32 cellular contexts compared by ENCODE assay signal in the genomic region with DNA sequence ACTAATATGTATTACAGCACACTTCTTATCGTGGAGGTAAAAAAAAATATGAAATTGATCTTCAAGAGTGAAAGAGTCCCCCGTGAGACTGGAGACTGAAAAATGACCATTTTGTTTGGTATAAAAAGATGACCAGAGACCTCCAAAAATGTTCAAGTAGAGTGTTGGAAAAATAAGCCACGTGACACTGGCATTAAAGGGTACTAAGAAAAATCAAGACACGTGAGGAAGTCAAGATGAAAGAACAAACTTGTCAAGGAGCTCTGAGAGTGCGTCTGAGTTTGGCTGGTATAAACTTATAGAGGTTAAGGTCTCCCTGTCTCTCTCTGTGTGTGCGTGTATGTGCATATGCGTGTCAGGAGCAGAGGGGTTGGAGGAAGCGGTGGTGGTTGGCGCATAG.
"Had no signal": no experiment of that assay in that cellular context is flagged by ENCODE, and none has a peak within 500 bp of the region (broad histone marks: within the 10 kb centered on the region; RNA-seq: fewer than 3 reads in every experiment).

No MANE protein-coding gene starts in this region.

- H3K27ac Mint-ChIP-seq: naive thymus-derived CD8-positive, alpha-beta T cell; natural killer cell treated with Interleukin-12 subunit alpha and Interleukin-12 subunit beta and Interleukin-15 and Interleukin-18, amount 100 ng/mL, for 72 hours; nephron progenitor cell; neural progenitor cell; progenitor cell of endocrine pancreas; stimulated activated memory B cell treated with anti-CD40 and anti-IgM and Interleukin-4, amounts not matched to agents 10 μg/mL and 1 μg/mL and 100 μg/mL, for 72 hours; stimulated activated naive CD8-positive, alpha-beta T cell treated with anti-CD3 and anti-CD28 coated beads, Interleukin-15, amount 100 ng/mL, for 72 hours; type B pancreatic cell had no signal

- H3K9me3 Mint-ChIP-seq: type B pancreatic cell had no signal

- H3K4me1 ChIP-seq: neural progenitor cell, parathyroid adenoma, psoas muscle, spleen, suprapubic skin, testis, tibial artery, upper lobe of right lung, uterus had no signal

- H3K27ac ChIP-seq: neural progenitor cell, ovary, parathyroid adenoma, psoas muscle, skin epidermis, spleen, suprapubic skin, testis, tibial artery, transverse colon, upper lobe of right lung, uterus had no signal

- H3K4me2 ChIP-seq: neural progenitor cell, smooth muscle cell had no signal

- H3K4me3 ChIP-seq: neural progenitor cell, ovary, psoas muscle, skin epidermis, smooth muscle cell, spleen, suprapubic skin, testis, tibial artery, transverse colon, upper lobe of right lung, uterus had no signal

- H3K79me2 ChIP-seq: parathyroid adenoma had no signal

- H3K4me1 Mint-ChIP-seq: naive thymus-derived CD8-positive, alpha-beta T cell; stimulated activated memory B cell treated with anti-CD40 and anti-IgM and Interleukin-4, amounts not matched to agents 10 μg/mL and 1 μg/mL and 100 μg/mL, for 72 hours; stimulated activated naive CD8-positive, alpha-beta T cell treated with anti-CD3 and anti-CD28 coated beads, Interleukin-15, amount 100 ng/mL, for 72 hours had no signal

- H3K9me3 ChIP-seq: ovary, psoas muscle, suprapubic skin, testis, tibial artery, transverse colon, upper lobe of right lung, uterus had no signal

- H3K36me3 ChIP-seq: neural progenitor cell, ovary, spleen, suprapubic skin, tibial artery, transverse colon, upper lobe of right lung, uterus had no signal

- ATAC-seq: naive thymus-derived CD8-positive, alpha-beta T cell; natural killer cell treated with Interleukin-12 subunit alpha and Interleukin-12 subunit beta and Interleukin-15 and Interleukin-18, amount 100 ng/mL, for 72 hours; psoas muscle; right cardiac atrium; sciatic nerve; stimulated activated memory B cell treated with anti-CD40 and anti-IgM and Interleukin-4, amounts not matched to agents 10 μg/mL and 1 μg/mL and 100 μg/mL, for 72 hours; stimulated activated naive CD8-positive, alpha-beta T cell treated with anti-CD3 and anti-CD28 coated beads, Interleukin-15, amount 100 ng/mL, for 72 hours; stimulated activated naive CD8-positive, alpha-beta T cell treated with anti-CD3 and anti-CD28 coated beads, Interleukin-15, Interleukin-2, amounts not matched to agents 100 U/mL and 50 U/mL, for 24 hours; upper lobe of right lung had no signal

- H3K4me3 Mint-ChIP-seq: naive thymus-derived CD8-positive, alpha-beta T cell; natural killer cell treated with Interleukin-12 subunit alpha and Interleukin-12 subunit beta and Interleukin-15 and Interleukin-18, amount 100 ng/mL, for 72 hours; nephron progenitor cell; neural progenitor cell; stimulated activated memory B cell treated with anti-CD40 and anti-IgM and Interleukin-4, amounts not matched to agents 10 μg/mL and 1 μg/mL and 100 μg/mL, for 72 hours; stimulated activated naive CD8-positive, alpha-beta T cell treated with anti-CD3 and anti-CD28 coated beads, Interleukin-15, amount 100 ng/mL, for 72 hours; type B pancreatic cell had no signal

- H3K27me3 ChIP-seq: neural progenitor cell, ovary, spleen, suprapubic skin, testis, tibial artery, transverse colon, upper lobe of right lung, uterus had no signal

- H3K9ac ChIP-seq: neural progenitor cell, parathyroid adenoma had no signal

- H2AFZ ChIP-seq: neural progenitor cell, parathyroid adenoma had no signal

- H3K36me3 Mint-ChIP-seq: natural killer cell treated with Interleukin-12 subunit alpha and Interleukin-12 subunit beta and Interleukin-15 and Interleukin-18, amount 100 ng/mL, for 72 hours; neural progenitor cell; stimulated activated memory B cell treated with anti-CD40 and anti-IgM and Interleukin-4, amounts not matched to agents 10 μg/mL and 1 μg/mL and 100 μg/mL, for 72 hours; type B pancreatic cell had no signal

- H3K27me3 Mint-ChIP-seq: natural killer cell treated with Interleukin-12 subunit alpha and Interleukin-12 subunit beta and Interleukin-15 and Interleukin-18, amount 100 ng/mL, for 72 hours; stimulated activated memory B cell treated with anti-CD40 and anti-IgM and Interleukin-4, amounts not matched to agents 10 μg/mL and 1 μg/mL and 100 μg/mL, for 72 hours; stimulated activated naive CD8-positive, alpha-beta T cell treated with anti-CD3 and anti-CD28 coated beads, Interleukin-15, amount 100 ng/mL, for 72 hours had no signal

- DNase-seq: naive thymus-derived CD8-positive, alpha-beta T cell; nephron progenitor cell; occipital lobe; ovary; posterior cingulate gyrus; psoas muscle; right cardiac atrium; spleen; stimulated activated CD4-positive, alpha-beta T cell treated with anti-CD3 and anti-CD28 coated beads, Interleukin-12 subunit alpha, Interleukin-12 subunit beta, amount 100 ng/mL, for 4 hours; stimulated activated CD4-positive, alpha-beta T cell treated with anti-CD3 and anti-CD28 coated beads, Interleukin-1b, Interleukin-23, amount 100 ng/mL, for 48 hours; stimulated activated CD4-positive, alpha-beta T cell treated with anti-CD3 and anti-CD28 coated beads, Interleukin-4, amount 100 ng/mL, for 1 hour; stimulated activated CD4-positive, alpha-beta T cell treated with anti-CD3 and anti-CD28 coated beads, Interleukin-4, amount 100 ng/mL, for 4 hours; stimulated activated CD8-positive, alpha-beta memory T cell treated with anti-CD3 and anti-CD28 coated beads, Interleukin-4, amount 100 ng/mL, for 48 hours; stimulated activated naive CD4-positive, alpha-beta T cell; stimulated activated naive CD8-positive, alpha-beta T cell treated with anti-CD3 and anti-CD28 coated beads, Interleukin-15, amount 100 ng/mL, for 72 hours; stimulated activated naive CD8-positive, alpha-beta T cell treated with anti-CD3 and anti-CD28 coated beads, Interleukin-15, Interleukin-2, amounts not matched to agents 100 U/mL and 50 U/mL, for 24 hours; substantia nigra; testis; tibial artery; transverse colon; upper lobe of right lung; uterus had no signal
